ENCODE assay signal across 16 cellular contexts in the genomic region with DNA sequence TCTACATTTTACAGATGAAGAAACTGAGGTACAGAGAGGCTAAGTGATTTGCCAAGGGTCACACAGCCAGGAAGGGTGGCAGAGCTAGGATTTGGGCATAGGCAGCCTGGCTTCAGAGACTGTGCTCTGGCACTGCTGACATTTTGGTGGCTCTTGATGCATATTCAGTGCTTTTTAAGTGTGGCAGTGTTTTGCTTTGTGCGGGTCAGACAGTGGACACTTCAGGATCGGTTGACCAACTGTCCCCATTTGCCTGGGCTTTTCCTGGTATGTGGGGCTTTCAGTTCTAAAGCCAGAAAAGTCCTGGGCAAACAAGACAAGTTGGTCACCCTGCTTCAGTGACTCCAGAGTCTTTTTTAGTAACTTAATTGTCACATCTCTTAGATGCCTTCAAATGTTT. TPM values are rescaled to one million over a fixed set of nuclear protein-coding genes. Genes with fewer than 3 reads are reported as not detected.
DNase-seq lines count a peak whose midpoint lies in the region; ATAC-seq and TF ChIP-seq lines count a peak whose summit lies in the region.
"Had no signal": no experiment of that assay in that cellular context is flagged by ENCODE, and none has a peak within 500 bp of the region (broad histone marks: within the 10 kb centered on the region; RNA-seq: fewer than 3 reads in every experiment).

No MANE protein-coding gene starts in this region.

- peaks cover 2% of the 10 kb centered on the region; the same call in 1 of the 2 replicates for H3K4me1 ChIP-seq in IMR-90 (ENCODE audit: control insufficient read depth, insufficient read depth, low read length)
- no peaks in the 10 kb centered on the region for H3K4me1 ChIP-seq in trophoblast cell (ENCODE audit: control insufficient read depth in 1 of 2, insufficient read depth in 2 of 2, low read length in 2 of 2)
- H3K4me1 ChIP-seq in thyroid gland, result peaks cover 13 to 14% of the 10 kb centered on the region in 2 donors

- H2AFZ ChIP-seq in IMR-90 (replicated peaks; ENCODE audit: low read length, poor library complexity) (no peak overlapping the region), trophoblast cell (ENCODE audit: insufficient read depth, low read length, poor library complexity) (no peak overlapping the region)
- H2AFZ ChIP-seq: GM23338 had no signal

- no TSS peak for BruUV-seq in IMR-90 (replicated peaks; lab: Mats Ljungman, UMichigan)

- H2BK12ac ChIP-seq in trophoblast cell (ENCODE audit: low read length), result no peak overlapping the region

- H2BK120ac ChIP-seq in IMR-90 (ENCODE audit: low read depth, low read length) (no peak overlapping the region), trophoblast cell (ENCODE audit: insufficient read depth, low read length, poor library complexity) (no peak overlapping the region)

- H4K91ac ChIP-seq in IMR-90 (ENCODE audit: insufficient read depth, low read depth, low read length), result no peak overlapping the region
- no peak overlapping the region for H4K91ac ChIP-seq in trophoblast cell (ENCODE audit: low read depth, low read length)

- DNase-seq in activated effector memory CD4-positive, alpha-beta T cell treated with anti-CD3 and anti-CD28 coated beads, Interleukin-2, amount 50 U/mL, for 16 hours, result peak; percentile 30
- DNase-seq in activated effector memory CD4-positive, alpha-beta T cell treated with Interleukin-2 at 50 U/mL for 16 hours, result no peak
- DNase-seq in IMR-90 (no peak), trophoblast cell (no peak), thyroid gland (peak; percentile 56 to 57), substantia nigra (lab: John Stamatoyannopoulos, UW) (no peak), NK-92 (lab: John Stamatoyannopoulos, UW; ENCODE audit: unreplicated experiment) (no peak)
- DNase-seq in naive thymus-derived CD8-positive, alpha-beta T cell, result no peak
- DNase-seq: ACHN; Calu3; CD4-positive, CD25-positive, alpha-beta regulatory T cell; DMS79 treated with DMSO at 0.1 percent for 48 hours; EL; H7 had no signal

- no peak for ATAC-seq in IMR-90 (ENCODE audit: low read depth)
- no peak for ATAC-seq in naive thymus-derived CD8-positive, alpha-beta T cell
- ATAC-seq: GM23338 had no signal

- H3K4me1 Mint-ChIP-seq in naive thymus-derived CD8-positive, alpha-beta T cell, result peaks cover 5 to 18% (median 13%) of the 10 kb centered on the region in 4 donors

- H3K4me2 ChIP-seq in IMR-90 (ENCODE audit: low read depth, low read length) (no peak overlapping the region), trophoblast cell (ENCODE audit: low read length) (no peak overlapping the region)
- H3K4me2 ChIP-seq: BLaER1 treated with 17β-estradiol and CSF1 and Interleukin-3, amounts not matched to agents 10 nM and 100 nM; GM23338 had no signal

- H4K8ac ChIP-seq in IMR-90 (ENCODE audit: low read depth in 2 of 2, low read length in 2 of 2) (no peak overlapping the region), trophoblast cell (ENCODE audit: low read depth, low read length) (no peak overlapping the region)

- TF ChIP-seq POLR2A in IMR-90 (IDR thresholded peaks at IDR 0.05; ENCODE audit: low read depth, low read length) (no peak), thyroid gland (IDR thresholded peaks at IDR 0.05) (no peak)

- dilution Hi-C loops in IMR-90 (cut with HindIII; ENCODE audit: low sequenced_read_pairs, unreplicated experiment), result no loop called here

- H3K79me1 ChIP-seq in IMR-90 (ENCODE audit: low read depth in 1 of 2, low read length in 2 of 2), result peaks cover 12 to 25% of the 10 kb centered on the region in 2 experiments; a peak in 3 of 4 replicates
- H3K79me1 ChIP-seq in trophoblast cell (ENCODE audit: low read length), result no peaks in the 10 kb centered on the region

- CTCF ChIA-PET in IMR-90 (lab: Yijun Ruan, JAX), result no interaction called here

- H4K12ac ChIP-seq in trophoblast cell (ENCODE audit: low read depth, low read length), result no peak overlapping the region

- H3K18ac ChIP-seq in IMR-90 (ENCODE audit: low read depth, low read length), result no peak overlapping the region
- H3K18ac ChIP-seq in trophoblast cell (ENCODE audit: low read length), result no peak overlapping the region

- H3K23ac ChIP-seq in IMR-90 (ENCODE audit: low read depth, low read length), result no peak overlapping the region
- no peak overlapping the region for H3K23ac ChIP-seq in trophoblast cell (ENCODE audit: low read length)

- no peaks in the 10 kb centered on the region for H3K27me3 Mint-ChIP-seq in naive thymus-derived CD8-positive, alpha-beta T cell
- H3K27me3 Mint-ChIP-seq: CD4-positive, CD25-positive, alpha-beta regulatory T cell had no signal

- H3K36me3 Mint-ChIP-seq in naive thymus-derived CD8-positive, alpha-beta T cell, result peaks cover 0 to 25% (median 0%) of the 10 kb centered on the region in 3 donors

- H3K9ac ChIP-seq in IMR-90 (ENCODE audit: low read depth, low read length) (no peak overlapping the region), trophoblast cell (ENCODE audit: low read length) (peak overlapping the region; percentile 44)
- H3K9ac ChIP-seq: BLaER1 treated with 17β-estradiol and CSF1 and Interleukin-3, amounts not matched to agents 10 nM and 100 nM had no signal

- peaks cover 13% of the 10 kb centered on the region; the same call in 1 of the 2 replicates for H4K20me1 ChIP-seq in IMR-90 (ENCODE audit: insufficient read depth, low read length)

- H3K27ac Mint-ChIP-seq in naive thymus-derived CD8-positive, alpha-beta T cell, result peak overlapping the region in 1 of 10 donors; percentile 22
- H3K27ac Mint-ChIP-seq: GM23338 had no signal

- H3K79me2 ChIP-seq in trophoblast cell (ENCODE audit: control insufficient read depth, insufficient read depth, low read length, poor library complexity), result no peaks in the 10 kb centered on the region

- intact Hi-C loops in IMR-90 (cut with micrococcal nuclease), result no loop called here
- intact Hi-C loops in thyroid gland (cut with DNase I), result no loop called here

- H3K27ac ChIP-seq in IMR-90 (ENCODE audit: insufficient read depth, low read length) (no peak overlapping the region), trophoblast cell (ENCODE audit: low read depth, low read length) (no peak overlapping the region), thyroid gland (no peak overlapping the region), substantia nigra (ENCODE audit: low read depth, low read length, poor library complexity, severe bottlenecking) (no peak overlapping the region)
- H3K27ac ChIP-seq: BLaER1 treated with 17β-estradiol and CSF1 and Interleukin-3, amounts not matched to agents 10 nM and 100 nM had no signal

- H3K14ac ChIP-seq in IMR-90 (replicated peaks; ENCODE audit: low read depth, low read length) (0 out of 2 replicates have a peak overlapping the region, but pooled peaks have one; percentile 5), trophoblast cell (ENCODE audit: low read length) (no peak overlapping the region)

- H4K5ac ChIP-seq in IMR-90 (ENCODE audit: low read depth, low read length), result no peak overlapping the region

- H2BK15ac ChIP-seq in IMR-90 (ENCODE audit: low read depth, low read length), result no peak overlapping the region

- no peaks in the 10 kb centered on the region for H3K9me3 Mint-ChIP-seq in naive thymus-derived CD8-positive, alpha-beta T cell
- H3K9me3 Mint-ChIP-seq: CD4-positive, CD25-positive, alpha-beta regulatory T cell; GM23338 had no signal

- H2AK5ac ChIP-seq in IMR-90 (ENCODE audit: low read depth, low read length), result no peak overlapping the region
- H2AK5ac ChIP-seq in trophoblast cell (ENCODE audit: low read length), result no peak overlapping the region

- H3K4me3 Mint-ChIP-seq in naive thymus-derived CD8-positive, alpha-beta T cell, result no peak overlapping the region
- H3K4me3 Mint-ChIP-seq: CD4-positive, CD25-positive, alpha-beta regulatory T cell; GM23338 had no signal

- no peak overlapping the region for H2BK20ac ChIP-seq in IMR-90 (ENCODE audit: low read depth, low read length)

- H2BK5ac ChIP-seq in IMR-90 (ENCODE audit: low read depth, low read length, poor library complexity, severe bottlenecking) (no peak overlapping the region), trophoblast cell (ENCODE audit: low read depth, low read length, poor library complexity) (no peak overlapping the region)

- in situ Hi-C loops in IMR-90 (cut with MboI; ENCODE audit: low sequenced_read_pairs), result no loop called here

- H2AK9ac ChIP-seq in IMR-90 (replicated peaks; ENCODE audit: low read depth, low read length, poor library complexity), result no peak overlapping the region

- no peak overlapping the region for H3K56ac ChIP-seq in IMR-90 (ENCODE audit: extremely low read depth, insufficient read depth, low read length)

- TF ChIP-seq CTCF in IMR-90 (conservative IDR thresholded peaks at IDR 0.05; ENCODE audit: low read depth, low read length) (no peak), thyroid gland (IDR thresholded peaks at IDR 0.05) (no peak)

- H3K36me3 ChIP-seq in IMR-90 (ENCODE audit: control insufficient read depth, insufficient read depth, low read length) (peaks cover 6% of the 10 kb centered on the region; the same call in 1 of the 2 replicates), trophoblast cell (ENCODE audit: control insufficient read depth in 1 of 2, insufficient read depth in 2 of 2, low read length in 2 of 2) (peaks cover 0 to 7% of the 10 kb centered on the region in 2 experiments), thyroid gland (no peaks in the 10 kb centered on the region)

- H3K27me3 ChIP-seq in IMR-90 (ENCODE audit: control insufficient read depth, insufficient read depth, low read length) (no peaks in the 10 kb centered on the region), trophoblast cell (ENCODE audit: insufficient read depth, low read length) (no peaks in the 10 kb centered on the region), thyroid gland (no peaks in the 10 kb centered on the region)
- H3K27me3 ChIP-seq: BLaER1 treated with 17β-estradiol and CSF1 and Interleukin-3, amounts not matched to agents 10 nM and 100 nM had no signal

- no peak overlapping the region for H3K4ac ChIP-seq in IMR-90 (ENCODE audit: low read depth, low read length)
- no peak overlapping the region for H3K4ac ChIP-seq in trophoblast cell (ENCODE audit: low read depth, low read length)

- TF ChIP-seq RAD21 in IMR-90 (IDR thresholded peaks at IDR 0.05; ENCODE audit: low read length), result no peak

- H3K4me3 ChIP-seq in IMR-90 (ENCODE audit: insufficient read depth, low read depth, low read length) (no peak overlapping the region), trophoblast cell (ENCODE audit: low read depth, low read length) (no peak overlapping the region), thyroid gland (replicated peaks in 1 of 3) (no peak overlapping the region)
- H3K4me3 ChIP-seq: BLaER1 treated with 17β-estradiol and CSF1 and Interleukin-3, amounts not matched to agents 10 nM and 100 nM; GM23338 had no signal

- WGBS in IMR-90 (ENCODE audit: extremely low coverage in 2 of 2, insufficient read length in 1 of 2), 2 experiments, result no CpG with 5 or more reads among the region's 2 CpGs
- WGBS in trophoblast cell (ENCODE audit: extremely low coverage, insufficient coverage, insufficient read length), result no CpG with 5 or more reads among the region's 2 CpGs
- WGBS in thyroid gland, 2 donors, result 50 to 56% methylated on average over 2 of the region's 2 CpGs

- peaks cover 4% of the 10 kb centered on the region; the same call in 1 of the 2 replicates for H3K9me1 ChIP-seq in IMR-90 (ENCODE audit: insufficient read depth, low read length)

- H3K9me3 ChIP-seq in IMR-90 (ENCODE audit: control insufficient read depth, insufficient read depth, low read length) (no peaks in the 10 kb centered on the region), trophoblast cell (ENCODE audit: insufficient read depth, low read depth, low read length) (no peaks in the 10 kb centered on the region), thyroid gland (no peaks in the 10 kb centered on the region)
- H3K9me3 ChIP-seq: BLaER1 treated with 17β-estradiol and CSF1 and Interleukin-3, amounts not matched to agents 10 nM and 100 nM had no signal

- POLR2A ChIA-PET in IMR-90 (lab: Charles Lee; ENCODE audit: unreplicated experiment), result no interaction called here
- POLR2A ChIA-PET in naive thymus-derived CD8-positive, alpha-beta T cell (lab: Charles Lee), result no interaction called here

RNA-seq across cellular contexts. Expression of gene SUFU, which starts 35.0 kb away (rescaled TPM):
- 2.2 TPM in 2 replicates for total RNA-seq in IMR-90 (2012; rRNA removed)
- polyA plus RNA-seq in IMR-90 (2012; rRNA removed), result 10.0 and 11.0 TPM in 2 replicates
- polyA plus RNA-seq in IMR-90 (2012; cell fraction: cytosol; rRNA removed), result 6.7 and 10.8 TPM in 2 replicates
- 15.7 and 18.1 TPM in 2 replicates for polyA plus RNA-seq in IMR-90 (2012; cell fraction: nucleus; rRNA removed; ENCODE audit: low replicate concordance)
- polyA plus RNA-seq in trophoblast cell (2013), result 13.3 and 14.2 TPM in 2 replicates
- 1 to 10 TPM; 2.3 to 5.4 (median 4.4) TPM for total RNA-seq in thyroid gland
- 10 to 100 TPM; 11.8 to 14.3 TPM for total RNA-seq in naive thymus-derived CD8-positive, alpha-beta T cell
- polyA plus RNA-seq in naive thymus-derived CD8-positive, alpha-beta T cell, result 1 to 10 TPM; 2.3 to 7.4 (median 3.0) TPM

RNA-seq across cellular contexts. Expression of gene ACTR1A, which starts 36.3 kb away (rescaled TPM):
- total RNA-seq in IMR-90 (2012; rRNA removed) (126 and 157 TPM in 2 replicates), thyroid gland (100 to 1,000 TPM in 3 of 4 donors, 10 to 100 TPM in 1; 94.1 to 111 (median 103) TPM)
- 142 and 155 TPM in 2 replicates for polyA plus RNA-seq in IMR-90 (2012; rRNA removed)
- polyA plus RNA-seq in IMR-90 (2012; cell fraction: cytosol; rRNA removed), result 97.3 and 131 TPM in 2 replicates
- polyA plus RNA-seq in IMR-90 (2012; cell fraction: nucleus; rRNA removed; ENCODE audit: low replicate concordance), result 83.9 and 84.0 TPM in 2 replicates
- 75.7 and 77.7 TPM in 2 replicates for polyA plus RNA-seq in trophoblast cell (2013)
- 10 to 100 TPM; 50.7 to 57.4 TPM for total RNA-seq in naive thymus-derived CD8-positive, alpha-beta T cell
- polyA plus RNA-seq in naive thymus-derived CD8-positive, alpha-beta T cell, result 10 to 100 TPM; 45.9 to 60.7 (median 55.4) TPM

Comparison
In these comparisons a context has a peak if more than half of its experiments do, and no peak if none do; other contexts are left out.
1. DNase-seq: peak in activated effector memory CD4-positive, alpha-beta T cell treated with anti-CD3 and anti-CD28 coated beads, Interleukin-2, amount 50 U/mL, for 16 hours (single experiment) and thyroid gland (2 of 2); none in activated effector memory CD4-positive, alpha-beta T cell treated with Interleukin-2 at 50 U/mL for 16 hours (single experiment), IMR-90 (single experiment), trophoblast cell (0 of 2), substantia nigra (0 of 49), naive thymus-derived CD8-positive, alpha-beta T cell (0 of 10) and NK-92 (single experiment).